ENCODE assay signal across 19 cellular contexts in the genomic region with DNA sequence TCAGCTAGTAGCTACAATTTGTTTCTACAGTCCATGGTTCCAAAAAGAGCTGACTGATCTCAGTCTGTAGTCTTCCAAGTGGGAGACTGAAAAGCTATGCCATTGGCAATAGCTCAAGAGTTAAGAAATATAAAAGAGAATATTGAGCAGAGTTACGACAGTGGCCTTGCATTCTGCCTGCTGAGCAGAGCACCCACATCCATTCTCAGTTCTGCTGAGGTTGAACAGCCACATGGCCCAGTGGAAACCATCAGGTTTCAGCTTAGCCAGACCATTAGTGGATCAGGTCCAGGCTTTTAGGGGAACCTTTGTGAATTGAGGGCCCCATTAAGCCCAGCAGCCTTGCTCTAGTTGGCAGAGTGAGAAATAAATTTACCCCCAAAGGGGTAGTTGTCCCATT. TPM values are rescaled to one million over a fixed set of nuclear protein-coding genes. Genes with fewer than 3 reads are reported as not detected.
DNase-seq lines count a peak whose midpoint lies in the region; ATAC-seq and TF ChIP-seq lines count a peak whose summit lies in the region.
"Had no signal": no experiment of that assay in that cellular context is flagged by ENCODE, and none has a peak within 500 bp of the region (broad histone marks: within the 10 kb centered on the region; RNA-seq: fewer than 3 reads in every experiment).

No MANE protein-coding gene starts in this region.

- WGBS in mammary epithelial cell (ENCODE audit: low coverage, missing lambda C conversion rate) = 83% methylated on average over 1 of the region's 1 CpG

- H4K20me1 ChIP-seq in mammary epithelial cell (ENCODE audit: insufficient read depth, low read length) = no peaks in the 10 kb centered on the region

- no peaks in the 10 kb centered on the region for H3K36me3 Mint-ChIP-seq in MCF 10A (ENCODE audit: insufficient read depth, unreplicated experiment)

- intact Hi-C loops in MCF 10A (cut with micrococcal nuclease) = no loop called here
- intact Hi-C loops in mammary epithelial cell (cut with micrococcal nuclease) = no loop called here

- TF ChIP-seq CTCF in MCF 10A (IDR thresholded peaks at IDR 0.05; ENCODE audit: unreplicated experiment) = no peak
- no peak for TF ChIP-seq CTCF in mammary epithelial cell (conservative IDR thresholded peaks at IDR 0.05 in 1 of 2, IDR thresholded peaks at IDR 0.05 in 1 of 2; ENCODE audit: extremely low read depth in 1 of 2, insufficient read depth in 1 of 2, low read depth in 1 of 2, low read length in 2 of 2)
- no peak for TF ChIP-seq CTCF in choroid plexus epithelial cell (conservative IDR thresholded peaks at IDR 0.05; ENCODE audit: low read depth, low read length)
- TF ChIP-seq CTCF in fibroblast of pulmonary artery (IDR thresholded peaks at IDR 0.05; ENCODE audit: low read length, missing control alignments) = no peak
- TF ChIP-seq CTCF in BE2C (IDR thresholded peaks at IDR 0.05; ENCODE audit: low read depth, low read length) = no peak

- peaks cover 4% of the 10 kb centered on the region for H3K4me1 Mint-ChIP-seq in MCF 10A (ENCODE audit: insufficient read depth, unreplicated experiment)
- H3K4me1 Mint-ChIP-seq: CD4-positive, alpha-beta memory T cell had no signal

- H3K27ac ChIP-seq in mammary epithelial cell (ENCODE audit: insufficient read depth, low read depth, low read length) = no peak overlapping the region
- H3K27ac ChIP-seq: A549 had no signal

- H3K9me3 ChIP-seq in mammary epithelial cell (replicated peaks; ENCODE audit: insufficient read depth, low read length) (no peaks in the 10 kb centered on the region), BE2C (no peaks in the 10 kb centered on the region)
- H3K9me3 ChIP-seq: A549, Caco-2 had no signal

- H3K4me2 ChIP-seq in mammary epithelial cell (ENCODE audit: insufficient read depth, low read depth, low read length) = no peak overlapping the region
- H3K4me2 ChIP-seq: A549 had no signal

- no peak for ATAC-seq in HG02610 (IDR thresholded peaks at IDR 0.05; ENCODE audit: unreplicated experiment)
- ATAC-seq: A549 had no signal

- H3K79me2 ChIP-seq in mammary epithelial cell (ENCODE audit: insufficient read depth, low read length) = no peaks in the 10 kb centered on the region

- H3K27me3 ChIP-seq in mammary epithelial cell (ENCODE audit: insufficient read depth, low read length) = no peaks in the 10 kb centered on the region
- H3K27me3 ChIP-seq in BE2C = no peaks in the 10 kb centered on the region

- H3K4me3 ChIP-seq in mammary epithelial cell (replicated peaks in 1 of 3; ENCODE audit: insufficient read depth in 1 of 3, low read depth in 2 of 3, low read length in 3 of 3) = no peak overlapping the region
- no peak overlapping the region for H3K4me3 ChIP-seq in choroid plexus epithelial cell (ENCODE audit: low read depth, low read length)
- no peak overlapping the region for H3K4me3 ChIP-seq in fibroblast of pulmonary artery (replicated peaks; ENCODE audit: low read depth, low read length)
- H3K4me3 ChIP-seq in BE2C (ENCODE audit: low read depth, low read length) = no peak overlapping the region
- H3K4me3 ChIP-seq: A549 had no signal

- DNase-seq in MCF 10A (ENCODE audit: unreplicated experiment) = no peak
- no peak for DNase-seq in mammary epithelial cell
- DNase-seq in choroid plexus epithelial cell (ENCODE audit: low read depth) = peak; percentile 19
- peak; percentile 32 for DNase-seq in fibroblast of pulmonary artery (ENCODE audit: low read depth)
- no peak for DNase-seq in BE2C
- DNase-seq in T-helper 9 cell = no peak
- DNase-seq: 8988T; ACHN; AML-193; C1 segment of cervical spinal cord; Caco-2; CD4-positive, alpha-beta memory T cell; DMS153; DND-41; GOT3; H7; HCEC 1CT had no signal

- CTCF ChIA-PET in MCF 10A (lab: Yijun Ruan, JAX) = interaction anchor here (0.8 to 2.1 kb wide), 2 partner anchors 10 to 32 kb away, joined by 3 to 7 read pairs; no protein-coding TSS in a partner anchor
- CTCF ChIA-PET in mammary epithelial cell (lab: Charles Lee; ENCODE audit: low non-redundant PET) = no interaction called here

- in situ Hi-C loops in mammary epithelial cell (cut with MboI; ENCODE audit: low sequenced_read_pairs in 2 of 2) = no loop called here

- no peak overlapping the region for H2AFZ ChIP-seq in mammary epithelial cell (ENCODE audit: low read depth, low read length)

- no peaks in the 10 kb centered on the region for H3K9me3 Mint-ChIP-seq in MCF 10A (ENCODE audit: unreplicated experiment)
- H3K9me3 Mint-ChIP-seq: CD4-positive, alpha-beta memory T cell had no signal

- H3K4me1 ChIP-seq in mammary epithelial cell (ENCODE audit: insufficient read depth, low read length) = no peaks in the 10 kb centered on the region
- H3K4me1 ChIP-seq in BE2C = no peaks in the 10 kb centered on the region
- H3K4me1 ChIP-seq: A549, Caco-2 had no signal

- H3K27me3 Mint-ChIP-seq in MCF 10A (ENCODE audit: insufficient read depth, unreplicated experiment) = no peaks in the 10 kb centered on the region
- H3K27me3 Mint-ChIP-seq: CD4-positive, alpha-beta memory T cell had no signal

- H3K4me3 Mint-ChIP-seq in MCF 10A (ENCODE audit: unreplicated experiment) = no peak overlapping the region
- H3K4me3 Mint-ChIP-seq: CD4-positive, alpha-beta memory T cell had no signal

- POLR2A ChIA-PET in MCF 10A (lab: Yijun Ruan, JAX) = no interaction called here

- dilution Hi-C loops in mammary epithelial cell (cut with HindIII; ENCODE audit: low sequenced_read_pairs) = no loop called here

- no peaks in the 10 kb centered on the region for H3K36me3 ChIP-seq in mammary epithelial cell (ENCODE audit: insufficient read depth, low read length)
- no peaks in the 10 kb centered on the region for H3K36me3 ChIP-seq in BE2C

- no peak overlapping the region for H3K9ac ChIP-seq in mammary epithelial cell (ENCODE audit: insufficient read depth, low read length)

- no TSS peak for BruUV-seq in MCF 10A (replicated peaks; lab: Mats Ljungman, UMichigan)
- no TSS peak for BruUV-seq in mammary epithelial cell (replicated peaks; lab: Mats Ljungman, UMichigan)

- H3K27ac Mint-ChIP-seq in MCF 10A (ENCODE audit: low read depth, unreplicated experiment) = peak overlapping the region; percentile 23
- H3K27ac Mint-ChIP-seq: CD4-positive, alpha-beta memory T cell had no signal

RNA-seq across cellular contexts. Expression of a gene that starts 28.1 kb away (rescaled TPM):
- total RNA-seq in MCF 10A (2022) = 7.5 and 7.8 TPM in 2 replicates
- total RNA-seq in mammary epithelial cell = 1 to 10 TPM; 6.1 to 7.8 TPM
- 2.3 TPM for polyA plus RNA-seq in mammary epithelial cell
- polyA minus RNA-seq in mammary epithelial cell = 4.9 TPM
- 4.7 TPM for polyA plus RNA-seq in BE2C (2012; ENCODE audit: insufficient read depth, insufficient read length, low read depth)

Comparison
In these comparisons a context has a peak if more than half of its experiments do, and no peak if none do; other contexts are left out.
1. DNase-seq: peak in choroid plexus epithelial cell (single experiment) and fibroblast of pulmonary artery (single experiment); none in MCF 10A (single experiment), mammary epithelial cell (single experiment), BE2C (single experiment) and T-helper 9 cell (single experiment).